Comparison of ENCODE assay signal across 8 cellular contexts in the genomic region with DNA sequence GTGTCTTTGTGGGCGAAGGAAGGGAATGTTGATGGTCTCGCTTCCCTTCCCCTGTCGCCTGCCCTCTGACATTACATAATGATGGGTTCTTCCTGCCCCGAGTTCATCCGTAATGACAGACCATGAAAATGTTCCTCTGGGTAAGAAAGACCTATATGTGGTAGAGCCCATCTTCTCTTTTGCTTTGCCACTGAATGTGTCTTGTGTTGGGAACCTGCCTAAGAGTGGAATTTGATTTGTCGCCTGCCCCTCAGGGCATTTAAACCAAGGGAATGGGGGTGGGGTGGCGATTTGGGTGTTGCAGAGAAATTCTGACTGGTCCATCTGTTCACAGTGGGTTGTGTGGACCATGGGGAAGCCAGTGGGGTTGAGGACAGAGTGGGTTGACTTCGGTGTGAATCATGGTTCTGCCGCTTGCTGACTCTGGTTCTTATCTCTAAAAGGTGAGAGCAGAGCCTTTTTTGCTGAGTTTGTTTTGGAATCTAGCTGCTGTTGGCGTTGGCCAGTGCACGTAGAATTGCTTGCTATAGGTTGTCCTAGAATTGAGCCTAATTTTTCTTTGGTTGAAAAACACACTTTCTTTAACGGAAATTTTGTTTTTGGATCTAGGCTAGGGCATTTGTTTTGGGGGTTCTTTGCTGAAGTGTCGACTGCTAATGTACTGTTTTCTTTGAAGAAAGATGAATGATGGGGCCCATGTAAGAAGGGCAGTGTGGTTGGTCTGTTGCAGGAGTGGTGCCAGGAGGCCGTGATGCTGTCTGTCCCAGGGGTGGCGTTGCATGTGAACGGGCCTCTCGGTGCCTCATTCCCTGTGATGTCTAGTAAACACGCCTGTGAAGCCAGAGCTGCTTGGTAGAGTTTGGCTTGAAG. TPM values are rescaled to one million over a fixed set of nuclear protein-coding genes. Genes with fewer than 3 reads are reported as not detected.
DNase-seq lines count a peak whose midpoint lies in the region; ATAC-seq and TF ChIP-seq lines count a peak whose summit lies in the region.

No MANE protein-coding gene starts in this region.

- H3K4me3 Mint-ChIP-seq in activated CD8-positive, alpha-beta T cell treated with anti-CD3 and anti-CD28 coated beads for 36 hours, result peak overlapping the region; percentile 81

- H3K27me3 ChIP-seq in BLaER1, result no peaks in the 10 kb centered on the region
- no peaks in the 10 kb centered on the region for H3K27me3 ChIP-seq in HL-60 (ENCODE audit: insufficient read depth, poor library complexity, severe bottlenecking)
- H3K27me3 ChIP-seq in left ventricle myocardium inferior (ENCODE audit: low read depth), result no peaks in the 10 kb centered on the region
- no peaks in the 10 kb centered on the region for H3K27me3 ChIP-seq in skeletal muscle tissue (ENCODE audit: control insufficient read depth in 3 of 3, insufficient read depth in 3 of 3, low read length in 3 of 3)

- peak overlapping the region; percentile 84; the same call in 1 of the 2 replicates for H3K27ac ChIP-seq in BLaER1
- peak overlapping the region; percentile 68 for H3K27ac ChIP-seq in HL-60 (replicated peaks)
- peak overlapping the region; percentile 85 for H3K27ac ChIP-seq in left ventricle myocardium inferior (replicated peaks)
- H3K27ac ChIP-seq in skeletal muscle tissue (ENCODE audit: low read depth, low read length), result peak overlapping the region; percentile 32

- H3K36me3 Mint-ChIP-seq in activated CD8-positive, alpha-beta T cell treated with anti-CD3 and anti-CD28 coated beads for 36 hours (ENCODE audit: low read depth), result peaks cover 8% of the 10 kb centered on the region

- DNase-seq in HL-60 (ENCODE audit: low read depth in 1 of 2, low spot score in 1 of 2) (peak in 1 of 2 experiments; percentile 69), left ventricle myocardium inferior (no peak), NCI-H2171 (lab: John Stamatoyannopoulos, UW) (no peak), H4 (ENCODE audit: low spot score) (no peak)
- peak; percentile 63 for DNase-seq in activated CD8-positive, alpha-beta T cell treated with anti-CD3 and anti-CD28 coated beads for 36 hours

- intact Hi-C loops in activated CD8-positive, alpha-beta T cell treated with anti-CD3 and anti-CD28 coated beads for 36 hours (cut with micrococcal nuclease), result loop anchor here (5.0 kb wide), 1 partner anchor 36 kb away; no protein-coding TSS in a partner anchor
- intact Hi-C loops in left ventricle myocardium inferior (cut with micrococcal nuclease), result no loop called here

- peak overlapping the region; percentile 87 for H3K4me2 ChIP-seq in BLaER1

- peak overlapping the region; percentile 90 for H3K27ac Mint-ChIP-seq in activated CD8-positive, alpha-beta T cell treated with anti-CD3 and anti-CD28 coated beads for 36 hours

- POLR2A ChIA-PET in activated CD8-positive, alpha-beta T cell treated with anti-CD3 and anti-CD28 coated beads for 36 hours (lab: Charles Lee), result interaction anchor here (0.6 to 1.8 kb wide), 11 partner anchors 11 to 450 kb away, joined by 3 to 10 read pairs (median 4); partner anchors contain the start of gene TMEM131

- peak; percentile 24 for ATAC-seq in activated CD8-positive, alpha-beta T cell treated with anti-CD3 and anti-CD28 coated beads for 36 hours
- ATAC-seq in HG03045 (IDR thresholded peaks at IDR 0.05; ENCODE audit: unreplicated experiment), result no peak

- H3K4me1 ChIP-seq in BLaER1 (peaks cover 49% of the 10 kb centered on the region), left ventricle myocardium inferior (peaks cover 41% of the 10 kb centered on the region), skeletal muscle tissue (ENCODE audit: control insufficient read depth in 3 of 3, insufficient read depth in 3 of 3, low read length in 3 of 3) (peaks cover 12 to 14% (median 13%) of the 10 kb centered on the region in 3 donors)

- H4K20me1 ChIP-seq in BLaER1, result peaks cover 62% of the 10 kb centered on the region

- no peak for TF ChIP-seq CTCF in HL-60 (IDR thresholded peaks at IDR 0.05; ENCODE audit: insufficient read depth, low read length)
- TF ChIP-seq CTCF in activated CD8-positive, alpha-beta T cell treated with anti-CD3 and anti-CD28 coated beads for 36 hours (IDR thresholded peaks at IDR 0.05), result no peak
- no peak for TF ChIP-seq CTCF in left ventricle myocardium inferior (IDR thresholded peaks at IDR 0.05; ENCODE audit: borderline replicate concordance)

- H3K4me1 Mint-ChIP-seq in activated CD8-positive, alpha-beta T cell treated with anti-CD3 and anti-CD28 coated beads for 36 hours (ENCODE audit: low read depth), result peaks cover 44% of the 10 kb centered on the region

- H3K36me3 ChIP-seq in BLaER1 (no peaks in the 10 kb centered on the region), left ventricle myocardium inferior (no peaks in the 10 kb centered on the region), skeletal muscle tissue (ENCODE audit: control insufficient read depth in 3 of 3, insufficient read depth in 3 of 3, low read length in 3 of 3) (no peaks in the 10 kb centered on the region)

- H3K9me3 Mint-ChIP-seq in activated CD8-positive, alpha-beta T cell treated with anti-CD3 and anti-CD28 coated beads for 36 hours, result no peaks in the 10 kb centered on the region

- no peaks in the 10 kb centered on the region for H3K27me3 Mint-ChIP-seq in activated CD8-positive, alpha-beta T cell treated with anti-CD3 and anti-CD28 coated beads for 36 hours

- H3K4me3 ChIP-seq in BLaER1 (peak overlapping the region; percentile 98), HL-60 (replicated peaks; ENCODE audit: insufficient read depth, low read length) (peak overlapping the region; percentile 83), left ventricle myocardium inferior (peak overlapping the region; percentile 91), skeletal muscle tissue (ENCODE audit: low read length in 3 of 3) (peak overlapping the region; percentile 81 to 89 (median 85))

- CTCF ChIA-PET in activated CD8-positive, alpha-beta T cell treated with anti-CD3 and anti-CD28 coated beads for 36 hours (lab: Charles Lee), result interaction anchor here (0.9 to 2.6 kb wide), 10 partner anchors 11 to 72 kb away, joined by 3 to 19 read pairs (median 8); no protein-coding TSS in a partner anchor

- H3K9ac ChIP-seq in BLaER1 (peak overlapping the region; percentile 89), skeletal muscle tissue (ENCODE audit: low read depth in 1 of 3, low read length in 3 of 3) (peak overlapping the region; percentile 67 to 84 (median 72))

- H3K9me3 ChIP-seq in BLaER1 (no peaks in the 10 kb centered on the region), left ventricle myocardium inferior (replicated peaks) (no peaks in the 10 kb centered on the region), skeletal muscle tissue (ENCODE audit: control insufficient read depth in 3 of 3, low read length in 3 of 3) (no peaks in the 10 kb centered on the region)

RNA-seq across cellular contexts. Expression of gene INPP4A, which starts 1.3 kb away (rescaled TPM):
- 10 to 100 TPM; 46.7 to 46.9 TPM for total RNA-seq in activated CD8-positive, alpha-beta T cell treated with anti-CD3 and anti-CD28 coated beads for 36 hours
- total RNA-seq in left ventricle myocardium inferior, result 20.8 TPM
- total RNA-seq in skeletal muscle tissue, result 12.5 TPM
- 11.0 and 11.2 TPM in 2 replicates for total RNA-seq in H4 (2014; rRNA removed; shearing (Covaris generic))

Comparison
In these comparisons a context has a peak if more than half of its experiments do, and no peak if none do; other contexts are left out.
1. H3K27ac ChIP-seq: peak in every context shown above with its lines; median percentile 85 in left ventricle myocardium inferior; 84 in BLaER1; 68 in HL-60; 32 in skeletal muscle tissue.